In genomic region chr2:62204998-62205496, GRCh38 we compare ENCODE assay signal across 22 cellular contexts. TPM values are rescaled to one million over a fixed set of nuclear protein-coding genes. Genes with fewer than 3 reads are reported as not detected.
DNase-seq lines count a peak whose midpoint lies in the region; ATAC-seq and TF ChIP-seq lines count a peak whose summit lies in the region.
"Had no signal": no experiment of that assay in that cellular context is flagged by ENCODE, and none has a peak within 500 bp of the region (broad histone marks: within the 10 kb centered on the region; RNA-seq: fewer than 3 reads in every experiment).

No MANE protein-coding gene starts in this region.

- H3K4me3 ChIP-seq in esophagus squamous epithelium (no peak overlapping the region), stomach (no peak overlapping the region)
- H3K4me3 ChIP-seq: GM23248, lung, Peyer's patch, sigmoid colon, SK-N-MC, tibial nerve had no signal

- H3K36me3 ChIP-seq in esophagus squamous epithelium: peaks cover 0 to 4% (median 0%) of the 10 kb centered on the region in 3 donors
- no peaks in the 10 kb centered on the region for H3K36me3 ChIP-seq in stomach
- H3K36me3 ChIP-seq: Peyer's patch, sigmoid colon, tibial nerve had no signal

- H3K27me3 Mint-ChIP-seq in stimulated activated naive CD8-positive, alpha-beta T cell treated with anti-CD3 and anti-CD28 coated beads, Interleukin-15, Interleukin-2, amounts not matched to agents 100 ng/mL and 50 ng/mL, for 24 hours: no peaks in the 10 kb centered on the region
- H3K27me3 Mint-ChIP-seq in activated T-helper 2 cell treated with anti-CD3 and anti-CD28 coated beads, Interferon-gamma antibody, Interleukin-2, Interleukin-4, amounts not matched to agents 10 μg/mL and 5 μg/mL and 100 μg/mL, durations not matched to agents 14 hours and 24 hours and 36 hours (ENCODE audit: low read depth): no peaks in the 10 kb centered on the region
- H3K27me3 Mint-ChIP-seq: activated B cell treated with CpG ODN at 0.5 μM for 24 hours; activated CD4-positive, alpha-beta memory T cell treated with anti-CD3 and anti-CD28 coated beads for 36 hours; activated naive CD8-positive, alpha-beta T cell treated with anti-CD3 and anti-CD28 coated beads, Interleukin-2, amount 10 ng/mL, durations not matched to agents 7 days and 5 days; brain; stimulated activated memory B cell treated with anti-CD40 and anti-IgM and Interleukin-4, amounts not matched to agents 10 μg/mL and 1 μg/mL and 100 μg/mL, for 72 hours had no signal

- TF ChIP-seq CTCF in esophagus squamous epithelium (IDR thresholded peaks at IDR 0.05) (no peak), stomach (IDR thresholded peaks at IDR 0.05) (no peak), GM10266 (IDR thresholded peaks at IDR 0.05; ENCODE audit: control insufficient read depth, insufficient read depth, low read depth, missing control alignments) (no peak)

- no peak for DNase-seq in stimulated activated naive CD8-positive, alpha-beta T cell treated with anti-CD3 and anti-CD28 coated beads, Interleukin-15, Interleukin-2, amounts not matched to agents 100 U/mL and 50 U/mL, for 24 hours
- DNase-seq in activated T-helper 2 cell treated with anti-CD3 and anti-CD28 coated beads, Interferon-gamma antibody, Interleukin-2, Interleukin-4, amounts not matched to agents 10 μg/mL and 5 μg/mL and 100 μg/mL, durations not matched to agents 14 hours and 24 hours and 36 hours (ENCODE audit: low spot score): no peak
- DNase-seq in esophagus squamous epithelium (lab: John Stamatoyannopoulos, UW) (no peak), posterior cingulate gyrus (no peak), stomach (no peak), AML-193 (lab: John Stamatoyannopoulos, UW) (no peak), GM10266 (ENCODE audit: extremely low spot score) (no peak)
- DNase-seq: activated B cell treated with CpG ODN at 0.5 μM for 24 hours; activated CD4-positive, alpha-beta memory T cell treated with anti-CD3 and anti-CD28 coated beads for 36 hours; activated naive CD8-positive, alpha-beta T cell treated with anti-CD3 and anti-CD28 coated beads, Interleukin-2, amount 10 ng/mL, durations not matched to agents 7 days and 5 days; DND-41; GM23248; NCI-H187; NCI-H226; Peyer's patch; sigmoid colon had no signal

- H3K27me3 ChIP-seq in esophagus squamous epithelium (no peaks in the 10 kb centered on the region), stomach (no peaks in the 10 kb centered on the region)
- H3K27me3 ChIP-seq: Peyer's patch, sigmoid colon, tibial nerve had no signal

- H3K4me3 Mint-ChIP-seq in stimulated activated naive CD8-positive, alpha-beta T cell treated with anti-CD3 and anti-CD28 coated beads, Interleukin-15, Interleukin-2, amounts not matched to agents 100 ng/mL and 50 ng/mL, for 24 hours: no peak overlapping the region
- no peak overlapping the region for H3K4me3 Mint-ChIP-seq in activated T-helper 2 cell treated with anti-CD3 and anti-CD28 coated beads, Interferon-gamma antibody, Interleukin-2, Interleukin-4, amounts not matched to agents 10 μg/mL and 5 μg/mL and 100 μg/mL, durations not matched to agents 14 hours and 24 hours and 36 hours (ENCODE audit: low read depth)
- H3K4me3 Mint-ChIP-seq: activated B cell treated with CpG ODN at 0.5 μM for 24 hours; activated CD4-positive, alpha-beta memory T cell treated with anti-CD3 and anti-CD28 coated beads for 36 hours; activated naive CD8-positive, alpha-beta T cell treated with anti-CD3 and anti-CD28 coated beads, Interleukin-2, amount 10 ng/mL, durations not matched to agents 7 days and 5 days; brain; stimulated activated memory B cell treated with anti-CD40 and anti-IgM and Interleukin-4, amounts not matched to agents 10 μg/mL and 1 μg/mL and 100 μg/mL, for 72 hours had no signal

- ATAC-seq in stimulated activated naive CD8-positive, alpha-beta T cell treated with anti-CD3 and anti-CD28 coated beads, Interleukin-15, Interleukin-2, amounts not matched to agents 100 U/mL and 50 U/mL, for 24 hours: no peak
- ATAC-seq: stimulated activated memory B cell treated with anti-CD40 and anti-IgM and Interleukin-4, amounts not matched to agents 10 μg/mL and 1 μg/mL and 100 μg/mL, for 72 hours had no signal

- H3K9me3 Mint-ChIP-seq in stimulated activated naive CD8-positive, alpha-beta T cell treated with anti-CD3 and anti-CD28 coated beads, Interleukin-15, Interleukin-2, amounts not matched to agents 100 ng/mL and 50 ng/mL, for 24 hours: no peaks in the 10 kb centered on the region
- H3K9me3 Mint-ChIP-seq in activated T-helper 2 cell treated with anti-CD3 and anti-CD28 coated beads, Interferon-gamma antibody, Interleukin-2, Interleukin-4, amounts not matched to agents 10 μg/mL and 5 μg/mL and 100 μg/mL, durations not matched to agents 14 hours and 24 hours and 36 hours: peaks cover 3% of the 10 kb centered on the region
- H3K9me3 Mint-ChIP-seq: activated B cell treated with CpG ODN at 0.5 μM for 24 hours; activated CD4-positive, alpha-beta memory T cell treated with anti-CD3 and anti-CD28 coated beads for 36 hours; activated naive CD8-positive, alpha-beta T cell treated with anti-CD3 and anti-CD28 coated beads, Interleukin-2, amount 10 ng/mL, durations not matched to agents 7 days and 5 days; stimulated activated memory B cell treated with anti-CD40 and anti-IgM and Interleukin-4, amounts not matched to agents 10 μg/mL and 1 μg/mL and 100 μg/mL, for 72 hours had no signal

- TF ChIP-seq EP300 in stomach (IDR thresholded peaks at IDR 0.05): no peak

- H3K4me1 Mint-ChIP-seq in stimulated activated naive CD8-positive, alpha-beta T cell treated with anti-CD3 and anti-CD28 coated beads, Interleukin-15, Interleukin-2, amounts not matched to agents 100 ng/mL and 50 ng/mL, for 24 hours (ENCODE audit: low read depth): peaks cover 99% of the 10 kb centered on the region
- peaks cover 51% of the 10 kb centered on the region for H3K4me1 Mint-ChIP-seq in activated T-helper 2 cell treated with anti-CD3 and anti-CD28 coated beads, Interferon-gamma antibody, Interleukin-2, Interleukin-4, amounts not matched to agents 10 μg/mL and 5 μg/mL and 100 μg/mL, durations not matched to agents 14 hours and 24 hours and 36 hours (ENCODE audit: low read depth)

- 49 to 63% methylated on average over 13 to 14 of the region's 14 CpGs for WGBS in esophagus squamous epithelium, 2 donors
- 80 to 87% (median 81%) methylated on average over 14 of the region's 14 CpGs for WGBS in stomach, 5 donors

- TF ChIP-seq POLR2A in esophagus squamous epithelium (IDR thresholded peaks at IDR 0.05): no peak
- TF ChIP-seq POLR2A in stomach (IDR thresholded peaks at IDR 0.05): no peak

- no peaks in the 10 kb centered on the region for H3K9me3 ChIP-seq in esophagus squamous epithelium
- no peaks in the 10 kb centered on the region for H3K9me3 ChIP-seq in stomach
- H3K9me3 ChIP-seq: Peyer's patch, sigmoid colon, tibial nerve had no signal

- H3K36me3 Mint-ChIP-seq in stimulated activated naive CD8-positive, alpha-beta T cell treated with anti-CD3 and anti-CD28 coated beads, Interleukin-15, Interleukin-2, amounts not matched to agents 100 ng/mL and 50 ng/mL, for 24 hours (ENCODE audit: low read depth): peaks cover 60% of the 10 kb centered on the region
- H3K36me3 Mint-ChIP-seq in activated T-helper 2 cell treated with anti-CD3 and anti-CD28 coated beads, Interferon-gamma antibody, Interleukin-2, Interleukin-4, amounts not matched to agents 10 μg/mL and 5 μg/mL and 100 μg/mL, durations not matched to agents 14 hours and 24 hours and 36 hours (ENCODE audit: low read depth): peaks cover 36% of the 10 kb centered on the region

- H3K4me1 ChIP-seq in esophagus squamous epithelium (peaks cover 0 to 97% (median 16%) of the 10 kb centered on the region in 3 donors), stomach (peaks cover 26 to 95% (median 73%) of the 10 kb centered on the region in 4 donors)

- H3K27ac ChIP-seq in esophagus squamous epithelium: peak overlapping the region in 3 of 4 donors; percentile 19 to 26 (median 20)
- H3K27ac ChIP-seq in stomach: no peak overlapping the region
- H3K27ac ChIP-seq: GM23248, Peyer's patch, sigmoid colon, SK-N-MC had no signal

- H3K27ac Mint-ChIP-seq in stimulated activated naive CD8-positive, alpha-beta T cell treated with anti-CD3 and anti-CD28 coated beads, Interleukin-15, Interleukin-2, amounts not matched to agents 100 ng/mL and 50 ng/mL, for 24 hours: peak overlapping the region; percentile 43
- peak overlapping the region; percentile 14 for H3K27ac Mint-ChIP-seq in activated T-helper 2 cell treated with anti-CD3 and anti-CD28 coated beads, Interferon-gamma antibody, Interleukin-2, Interleukin-4, amounts not matched to agents 10 μg/mL and 5 μg/mL and 100 μg/mL, durations not matched to agents 14 hours and 24 hours and 36 hours
- H3K27ac Mint-ChIP-seq: activated B cell treated with CpG ODN at 0.5 μM for 24 hours; activated CD4-positive, alpha-beta memory T cell treated with anti-CD3 and anti-CD28 coated beads for 36 hours; brain; stimulated activated memory B cell treated with anti-CD40 and anti-IgM and Interleukin-4, amounts not matched to agents 10 μg/mL and 1 μg/mL and 100 μg/mL, for 72 hours had no signal

- intact Hi-C loops in activated T-helper 2 cell treated with anti-CD3 and anti-CD28 coated beads, Interferon-gamma antibody, Interleukin-2, Interleukin-4, amounts not matched to agents 10 μg/mL and 5 μg/mL and 100 μg/mL, durations not matched to agents 14 hours and 24 hours and 36 hours (cut with micrococcal nuclease): no loop called here
- intact Hi-C loops in esophagus squamous epithelium (cut with DNase I) (no loop called here), posterior cingulate gyrus (cut with DNase I) (no loop called here), stomach (cut with DNase I; ENCODE audit: low total_unique reads) (no loop called here)

RNA-seq across cellular contexts. Expression of gene B3GNT2, which starts 9.1 kb away (rescaled TPM):
- total RNA-seq in activated T-helper 2 cell treated with anti-CD3 and anti-CD28 coated beads, Interferon-gamma antibody, Interleukin-2, Interleukin-4, amounts not matched to agents 10 μg/mL and 5 μg/mL and 100 μg/mL, durations not matched to agents 14 hours and 24 hours and 36 hours: 29.0 and 29.3 TPM in 2 replicates
- 10 to 100 TPM; 22.3 to 41.9 (median 33.5) TPM for total RNA-seq in esophagus squamous epithelium
- total RNA-seq in stomach: 10 to 100 TPM; 10.7 to 62.5 (median 30.3) TPM
- polyA plus RNA-seq in stomach: 1 to 10 TPM; 6.6 to 7.3 (median 7.3) TPM

Comparison
In these comparisons a context has a peak if more than half of its experiments do, and no peak if none do; other contexts are left out.
1. H3K27ac ChIP-seq: peak in esophagus squamous epithelium (3 of 4); none in stomach (0 of 5).